ENCODE assay signal across 14 cellular contexts in the genomic region with DNA sequence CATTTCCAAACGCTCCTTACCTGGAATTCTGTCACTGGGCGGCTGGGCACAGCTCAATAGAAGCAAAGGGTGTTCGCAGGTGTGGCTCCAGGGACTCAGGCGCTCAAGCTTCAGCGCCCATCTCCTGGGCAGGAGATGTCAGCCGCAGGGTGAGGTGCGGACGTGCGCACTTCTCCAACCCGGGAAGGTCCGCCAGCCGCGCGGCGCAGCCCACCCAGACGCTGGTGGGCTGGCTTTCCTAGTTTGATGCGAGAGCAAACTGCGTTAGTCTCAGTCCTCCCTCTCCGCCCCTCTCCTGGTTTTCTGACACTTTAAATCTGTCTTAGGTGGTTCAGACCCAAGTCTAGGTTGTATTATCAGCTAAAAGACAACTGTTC. TPM values are rescaled to one million over a fixed set of nuclear protein-coding genes. Genes with fewer than 3 reads are reported as not detected.
DNase-seq lines count a peak whose midpoint lies in the region; ATAC-seq and TF ChIP-seq lines count a peak whose summit lies in the region.
"Had no signal": no experiment of that assay in that cellular context is flagged by ENCODE, and none has a peak within 500 bp of the region (broad histone marks: within the 10 kb centered on the region; RNA-seq: fewer than 3 reads in every experiment).

No MANE protein-coding gene starts in this region.

- H3K4me1 Mint-ChIP-seq in WTC11: peaks cover 17% of the 10 kb centered on the region
- peaks cover 20% of the 10 kb centered on the region for H3K4me1 Mint-ChIP-seq in stimulated activated memory B cell treated with anti-CD40 and anti-IgM and Interleukin-4, amounts not matched to agents 10 μg/mL and 1 μg/mL and 100 μg/mL, for 72 hours
- no peaks in the 10 kb centered on the region for H3K4me1 Mint-ChIP-seq in activated CD4-positive, alpha-beta memory T cell treated with anti-CD3 and anti-CD28 coated beads, Interleukin-2, amount 10 ng/mL, durations not matched to agents 7 days and 5 days

- TF ChIP-seq CTCF in HEK293 (tag by site-specific recombination; IDR thresholded peaks at IDR 0.05) (no peak), WTC11 (IDR thresholded peaks at IDR 0.05) (no peak)

- no peak overlapping the region for H3K27ac ChIP-seq in HEK293 (ENCODE audit: extremely low read depth, low read depth, low read length)
- H3K27ac ChIP-seq: pancreas had no signal

- CTCF ChIA-PET in HEK293 (lab: Yijun Ruan, JAX): interaction anchor here (0.5 to 1.2 kb wide), 2 partner anchors 9 to 131 kb away, joined by 3 read pairs; no protein-coding TSS in a partner anchor
- CTCF ChIA-PET in WTC11 (lab: Charles Lee): interaction anchor here (1.0 to 1.8 kb wide), 6 partner anchors 23 to 225 kb away, joined by 3 to 11 read pairs (median 4); no protein-coding TSS in a partner anchor
- CTCF ChIA-PET in activated CD4-positive, alpha-beta memory T cell treated with anti-CD3 and anti-CD28 coated beads, Interleukin-2, amount 10 ng/mL, durations not matched to agents 7 days and 5 days (lab: Charles Lee): no interaction called here

- DNase-seq in WTC11 (ENCODE audit: low spot score) (no peak), islet precursor cell (peak; percentile 61)
- DNase-seq in activated CD4-positive, alpha-beta memory T cell treated with anti-CD3 and anti-CD28 coated beads, Interleukin-2, amount 10 ng/mL, durations not matched to agents 7 days and 5 days: no peak
- DNase-seq: activated CD8-positive, alpha-beta memory T cell treated with anti-CD3 and anti-CD28 coated beads, Interleukin-2, amount 50 U/mL, for 4 hours; effector CD4-positive, alpha-beta T cell; foreskin melanocyte; SHP77 treated with DMSO at 0.1 percent for 48 hours; stimulated activated CD4-positive, alpha-beta T cell treated with anti-CD3 and anti-CD28 coated beads, Interleukin-4, amount 100 ng/mL, for 1 hour; stimulated activated naive CD8-positive, alpha-beta T cell treated with anti-CD3 and anti-CD28 coated beads, Interleukin-15, amount 100 ng/mL, for 72 hours had no signal

- H3K27me3 Mint-ChIP-seq in WTC11 (ENCODE audit: low read depth): peaks cover 71% of the 10 kb centered on the region
- peaks cover 50% of the 10 kb centered on the region for H3K27me3 Mint-ChIP-seq in stimulated activated memory B cell treated with anti-CD40 and anti-IgM and Interleukin-4, amounts not matched to agents 10 μg/mL and 1 μg/mL and 100 μg/mL, for 72 hours
- H3K27me3 Mint-ChIP-seq in activated CD4-positive, alpha-beta memory T cell treated with anti-CD3 and anti-CD28 coated beads, Interleukin-2, amount 10 ng/mL, durations not matched to agents 7 days and 5 days: peaks cover 39% of the 10 kb centered on the region

- POLR2A ChIA-PET in HEK293 (lab: Yijun Ruan, JAX) (no interaction called here), WTC11 (lab: Charles Lee) (no interaction called here)
- POLR2A ChIA-PET in activated CD4-positive, alpha-beta memory T cell treated with anti-CD3 and anti-CD28 coated beads, Interleukin-2, amount 10 ng/mL, durations not matched to agents 7 days and 5 days (lab: Charles Lee): no interaction called here

- no peaks in the 10 kb centered on the region for H3K36me3 ChIP-seq in HEK293 (ENCODE audit: control insufficient read depth in 2 of 2, insufficient read depth in 1 of 2, low read length in 2 of 2)
- H3K36me3 ChIP-seq: pancreas had no signal

- peak overlapping the region; percentile 92 for H3K4me3 Mint-ChIP-seq in WTC11
- peak overlapping the region; percentile 38 for H3K4me3 Mint-ChIP-seq in stimulated activated memory B cell treated with anti-CD40 and anti-IgM and Interleukin-4, amounts not matched to agents 10 μg/mL and 1 μg/mL and 100 μg/mL, for 72 hours
- no peak overlapping the region for H3K4me3 Mint-ChIP-seq in activated CD4-positive, alpha-beta memory T cell treated with anti-CD3 and anti-CD28 coated beads, Interleukin-2, amount 10 ng/mL, durations not matched to agents 7 days and 5 days
- H3K4me3 Mint-ChIP-seq: stimulated activated naive CD8-positive, alpha-beta T cell treated with anti-CD3 and anti-CD28 coated beads, Interleukin-15, amount 100 ng/mL, for 72 hours had no signal

- peak overlapping the region; percentile 31 for H3K4me3 ChIP-seq in HEK293 (ENCODE audit: low read depth, low read length)

- H3K9me3 Mint-ChIP-seq in WTC11: no peaks in the 10 kb centered on the region
- no peaks in the 10 kb centered on the region for H3K9me3 Mint-ChIP-seq in stimulated activated memory B cell treated with anti-CD40 and anti-IgM and Interleukin-4, amounts not matched to agents 10 μg/mL and 1 μg/mL and 100 μg/mL, for 72 hours
- H3K9me3 Mint-ChIP-seq in activated CD4-positive, alpha-beta memory T cell treated with anti-CD3 and anti-CD28 coated beads, Interleukin-2, amount 10 ng/mL, durations not matched to agents 7 days and 5 days: no peaks in the 10 kb centered on the region
- H3K9me3 Mint-ChIP-seq: stimulated activated naive CD8-positive, alpha-beta T cell treated with anti-CD3 and anti-CD28 coated beads, Interleukin-15, amount 100 ng/mL, for 72 hours had no signal

- H3K4me1 ChIP-seq in HEK293 (ENCODE audit: control insufficient read depth, insufficient read depth, low read length): no peaks in the 10 kb centered on the region

- H3K9me3 ChIP-seq in HEK293 (ENCODE audit: control insufficient read depth, insufficient read depth, low read depth, low read length): no peaks in the 10 kb centered on the region
- H3K9me3 ChIP-seq: pancreas had no signal

- ATAC-seq in WTC11 (peak; percentile 56), HG02642 (IDR thresholded peaks at IDR 0.05; ENCODE audit: poor library complexity, unreplicated experiment) (no peak), HG03460 (IDR thresholded peaks at IDR 0.05; ENCODE audit: unreplicated experiment) (no peak)
- no peak for ATAC-seq in stimulated activated memory B cell treated with anti-CD40 and anti-IgM and Interleukin-4, amounts not matched to agents 10 μg/mL and 1 μg/mL and 100 μg/mL, for 72 hours

- H3K36me3 Mint-ChIP-seq in WTC11: no peaks in the 10 kb centered on the region
- H3K36me3 Mint-ChIP-seq in stimulated activated memory B cell treated with anti-CD40 and anti-IgM and Interleukin-4, amounts not matched to agents 10 μg/mL and 1 μg/mL and 100 μg/mL, for 72 hours: no peaks in the 10 kb centered on the region
- H3K36me3 Mint-ChIP-seq in activated CD4-positive, alpha-beta memory T cell treated with anti-CD3 and anti-CD28 coated beads, Interleukin-2, amount 10 ng/mL, durations not matched to agents 7 days and 5 days (ENCODE audit: low read depth): no peaks in the 10 kb centered on the region

- no peak overlapping the region for H3K27ac Mint-ChIP-seq in WTC11
- H3K27ac Mint-ChIP-seq in stimulated activated memory B cell treated with anti-CD40 and anti-IgM and Interleukin-4, amounts not matched to agents 10 μg/mL and 1 μg/mL and 100 μg/mL, for 72 hours: no peak overlapping the region
- no peak overlapping the region for H3K27ac Mint-ChIP-seq in activated CD4-positive, alpha-beta memory T cell treated with anti-CD3 and anti-CD28 coated beads, Interleukin-2, amount 10 ng/mL, durations not matched to agents 7 days and 5 days
- H3K27ac Mint-ChIP-seq: stimulated activated naive CD8-positive, alpha-beta T cell treated with anti-CD3 and anti-CD28 coated beads, Interleukin-15, amount 100 ng/mL, for 72 hours had no signal

TF ChIP-seq in WTC11, 78 proteins besides CTCF, POLR2A, EP300 and RAD21 (continues in another document):
- TF ChIP-seq FOXP1 (CRISPR knock-in tag; IDR thresholded peaks at IDR 0.05; ENCODE audit: borderline replicate concordance) (no peak), PRDM15 (CRISPR knock-in tag; IDR thresholded peaks at IDR 0.05) (no peak)
- TF ChIP-seq, protein P1, sequence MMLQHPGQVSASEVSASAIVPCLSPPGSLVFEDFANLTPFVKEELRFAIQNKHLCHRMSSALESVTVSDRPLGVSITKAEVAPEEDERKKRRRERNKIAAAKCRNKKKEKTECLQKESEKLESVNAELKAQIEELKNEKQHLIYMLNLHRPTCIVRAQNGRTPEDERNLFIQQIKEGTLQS (CRISPR knock-in tag; conservative IDR thresholded peaks at IDR 0.05): no peak

RNA-seq across cellular contexts. Expression of gene CALCR, which starts 0.3 kb away (rescaled TPM):
- 0.81 to 1.3 TPM (median 1.2 TPM) in 3 replicates for total RNA-seq in WTC11 (2021)
- not detected for total RNA-seq in activated CD4-positive, alpha-beta memory T cell treated with anti-CD3 and anti-CD28 coated beads, Interleukin-2, amount 10 ng/mL, durations not matched to agents 7 days and 5 days
- total RNA-seq: pancreas had no signal
